Comparison of ENCODE assay signal across 1 cellular context in genomic region chr11:27717801-27718229, GRCh38.
TF ChIP-seq lines count a peak whose summit lies in the region.

No MANE protein-coding gene starts in this region.

TF ChIP-seq in WTC11, 78 proteins besides CTCF, POLR2A, EP300 and RAD21 (continued from another document):
- TF ChIP-seq GRHL2 (CRISPR knock-in tag; IDR thresholded peaks at IDR 0.05; ENCODE audit: insufficient replicate concordance, severe bottlenecking), result no peak
- TF ChIP-seq TEAD4 (CRISPR knock-in tag; IDR thresholded peaks at IDR 0.05), result no peak
- no peak for TF ChIP-seq ZNF281 (CRISPR knock-in tag; IDR thresholded peaks at IDR 0.05)
- no peak for TF ChIP-seq IRF2 (CRISPR knock-in tag; IDR thresholded peaks at IDR 0.05; ENCODE audit: borderline replicate concordance, low read depth)
